Comparison of ENCODE assay signal across 8 cellular contexts in the genomic region with DNA sequence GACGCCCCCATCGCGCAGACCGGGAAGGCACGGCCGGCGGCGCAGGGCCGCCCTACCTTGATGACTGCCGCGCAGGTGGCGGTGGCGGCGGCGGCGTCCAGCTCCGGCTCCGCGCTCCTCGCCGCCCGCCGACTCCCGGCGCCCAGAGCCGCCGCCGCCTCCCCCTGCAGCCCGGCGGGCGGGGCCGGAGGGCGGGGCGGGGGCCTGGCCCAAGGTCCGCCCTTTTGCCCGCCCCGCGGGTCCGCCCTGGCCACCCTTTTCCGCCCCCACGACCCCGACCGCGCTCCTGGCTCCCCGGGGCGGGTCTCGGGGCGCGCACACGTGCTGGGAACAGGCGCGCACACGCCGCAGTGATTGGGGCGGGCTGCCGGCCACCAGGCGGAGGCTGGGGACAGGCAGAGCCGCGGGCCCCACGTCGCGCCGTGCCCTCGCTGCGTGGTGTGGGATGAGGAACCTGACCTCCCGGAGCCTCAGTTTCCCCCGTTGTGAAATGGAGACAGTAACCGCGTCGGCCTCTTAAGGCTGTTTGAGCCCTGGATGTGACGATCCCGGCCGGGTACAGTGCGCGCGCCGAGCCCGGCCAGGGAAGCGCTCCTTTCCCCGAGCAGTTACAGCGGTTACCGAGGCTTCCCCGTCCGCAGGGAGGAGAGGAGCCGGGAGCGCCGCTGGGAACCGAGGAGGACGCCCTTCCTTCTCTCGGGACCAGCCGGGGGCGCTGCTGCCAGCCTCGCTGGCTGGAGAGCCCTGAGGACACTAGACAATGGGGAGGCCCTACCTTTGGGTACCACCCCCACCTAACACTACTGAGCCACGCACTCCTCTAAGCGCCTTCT. TPM values are rescaled to one million over a fixed set of nuclear protein-coding genes. Genes with fewer than 3 reads are reported as not detected.
DNase-seq lines count a peak whose midpoint lies in the region; ATAC-seq, FAIRE-seq and TF ChIP-seq lines count a peak whose summit lies in the region.

A gene with protein sequence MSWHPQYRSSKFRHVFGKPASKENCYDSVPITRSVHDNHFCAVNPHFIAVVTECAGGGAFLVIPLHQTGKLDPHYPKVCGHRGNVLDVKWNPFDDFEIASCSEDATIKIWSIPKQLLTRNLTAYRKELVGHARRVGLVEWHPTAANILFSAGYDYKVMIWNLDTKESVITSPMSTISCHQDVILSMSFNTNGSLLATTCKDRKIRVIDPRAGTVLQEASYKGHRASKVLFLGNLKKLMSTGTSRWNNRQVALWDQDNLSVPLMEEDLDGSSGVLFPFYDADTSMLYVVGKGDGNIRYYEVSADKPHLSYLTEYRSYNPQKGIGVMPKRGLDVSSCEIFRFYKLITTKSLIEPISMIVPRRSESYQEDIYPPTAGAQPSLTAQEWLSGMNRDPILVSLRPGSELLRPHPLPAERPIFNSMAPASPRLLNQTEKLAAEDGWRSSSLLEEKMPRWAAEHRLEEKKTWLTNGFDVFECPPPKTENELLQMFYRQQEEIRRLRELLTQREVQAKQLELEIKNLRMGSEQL (minus strand): TSS at position 135 of the 833 bp plus-strand sequence. CDS start 34,977 bp downstream, outside the sequence.

- H3K9me3 Mint-ChIP-seq in activated T-cell treated with anti-CD3 and anti-CD28 coated beads, Interleukin-2, amount 50 U/mL, for 4 hours, result no peaks in the 10 kb centered on the region

- WGBS in esophagus muscularis mucosa, result 2% methylated on average over 38 of the region's 95 CpGs

- H2AFZ ChIP-seq in OCI-LY1 (ENCODE audit: low read length), result no peak within 1 kb of the TSS

- no peaks in the 10 kb centered on the region for H3K79me2 ChIP-seq in OCI-LY1 (ENCODE audit: insufficient read depth, low read length)

- no peak for TF ChIP-seq POLR2A in esophagus muscularis mucosa (IDR thresholded peaks at IDR 0.05; ENCODE audit: low read depth)

- 0 out of 2 replicates have a peak, but pooled peaks cover 5% of the 10 kb centered on the region for H3F3A ChIP-seq in OCI-LY1 (ENCODE audit: insufficient read depth, low read length)

- peaks cover 7% of the 10 kb centered on the region for H3K4me1 ChIP-seq in OCI-LY1 (ENCODE audit: insufficient read depth, low read length, severe bottlenecking)
- H3K4me1 ChIP-seq in esophagus muscularis mucosa, result peaks cover 10 to 22% (median 16%) of the 10 kb centered on the region in 4 donors
- no peaks in the 10 kb centered on the region for H3K4me1 ChIP-seq in muscle layer of duodenum (ENCODE audit: control insufficient read depth in 1 of 2, insufficient read depth in 2 of 2, low read length in 2 of 2)

- FAIRE-seq in GM19239 (lab: Jason Lieb, UNC), result no peak

- no peaks in the 10 kb centered on the region for H3K27me3 ChIP-seq in OCI-LY1 (ENCODE audit: insufficient read depth, low read length)
- peaks cover 0 to 8% (median 0%) of the 10 kb centered on the region in 4 donors for H3K27me3 ChIP-seq in esophagus muscularis mucosa
- no peaks in the 10 kb centered on the region for H3K27me3 ChIP-seq in muscle layer of duodenum (ENCODE audit: low read depth, low read length)

- no peak for TF ChIP-seq EP300 in esophagus muscularis mucosa (IDR thresholded peaks at IDR 0.05)

- H3K9me2 ChIP-seq in OCI-LY1 (ENCODE audit: low read depth, low read length), result no peaks in the 10 kb centered on the region

- H3K36me3 ChIP-seq in OCI-LY1 (ENCODE audit: insufficient read depth, low read length) (no peaks in the 10 kb centered on the region), esophagus muscularis mucosa (peaks cover 0 to 2% (median 0%) of the 10 kb centered on the region in 4 donors), muscle layer of duodenum (ENCODE audit: control insufficient read depth in 1 of 2, insufficient read depth in 2 of 2, low read length in 2 of 2) (no peaks in the 10 kb centered on the region)

- intact Hi-C loops in esophagus muscularis mucosa (cut with DNase I), result no loop called here

- H3K9me3 ChIP-seq in OCI-LY1 (ENCODE audit: low read length) (no peaks in the 10 kb centered on the region), esophagus muscularis mucosa (no peaks in the 10 kb centered on the region), muscle layer of duodenum (ENCODE audit: control insufficient read depth in 1 of 2, low read length in 2 of 2) (no peaks in the 10 kb centered on the region)

- no peaks in the 10 kb centered on the region for H3K27me3 Mint-ChIP-seq in activated T-cell treated with anti-CD3 and anti-CD28 coated beads, Interleukin-2, amount 50 U/mL, for 4 hours (ENCODE audit: low read depth)

- H3K4me3 ChIP-seq in OCI-LY1 (ENCODE audit: low read depth, low read length, poor library complexity, severe bottlenecking) (peak within 1 kb of the TSS; percentile 75), esophagus muscularis mucosa (peak within 1 kb of the TSS; percentile 71 to 78 (median 74)), muscle layer of duodenum (ENCODE audit: low read depth in 1 of 2, low read length in 2 of 2) (peak within 1 kb of the TSS; percentile 55 to 79)

- H3K9ac ChIP-seq in OCI-LY1 (ENCODE audit: low read length), result peak within 1 kb of the TSS; percentile 71

- H3K27ac ChIP-seq in OCI-LY1 (ENCODE audit: low read depth, low read length, poor library complexity, severe bottlenecking) (no peak within 1 kb of the TSS), esophagus muscularis mucosa (replicated peaks in 1 of 4) (peak within 1 kb of the TSS; percentile 65 to 80 (median 72)), muscle layer of duodenum (ENCODE audit: low read length) (peak within 1 kb of the TSS; percentile 53)

- no peaks in the 10 kb centered on the region for H3K36me3 Mint-ChIP-seq in activated T-cell treated with anti-CD3 and anti-CD28 coated beads, Interleukin-2, amount 50 U/mL, for 4 hours (ENCODE audit: insufficient read depth)

- H3K4me2 ChIP-seq in OCI-LY1 (ENCODE audit: low read length), result peak within 1 kb of the TSS; percentile 90

- peak; percentile 95 for DNase-seq in AG20443 (ENCODE audit: low spot score)
- peak; percentile 54 for DNase-seq in GM19239 (ENCODE audit: insufficient read length, low spot score)
- DNase-seq in HS-5 (ENCODE audit: low read depth), result peak; percentile 22
- DNase-seq in activated T-cell treated with anti-CD3 and anti-CD28 coated beads, Interleukin-2, amount 50 U/mL, for 4 hours, result peak; percentile 62
- no peak for DNase-seq in esophagus muscularis mucosa (ENCODE audit: extremely low spot score)
- peak; percentile 52 for DNase-seq in stimulated activated CD8-positive, alpha-beta memory T cell treated with anti-CD3 and anti-CD28 coated beads, Interleukin-7, amount 100 ng/mL, for 24 hours (ENCODE audit: low read depth)

- no peaks in the 10 kb centered on the region for H4K20me1 ChIP-seq in OCI-LY1 (ENCODE audit: insufficient read depth, low read length)

- H3K4me3 Mint-ChIP-seq in activated T-cell treated with anti-CD3 and anti-CD28 coated beads, Interleukin-2, amount 50 U/mL, for 4 hours, result peak within 1 kb of the TSS; percentile 84

- ATAC-seq in activated T-cell treated with anti-CD3 and anti-CD28 coated beads, Interleukin-2, amount 50 U/mL, for 4 hours, result peak; percentile 80 to 86

- TF ChIP-seq CTCF in OCI-LY1 (IDR thresholded peaks at IDR 0.05; ENCODE audit: low read length) (peak; percentile 46; the same call in 1 of the 2 replicates), esophagus muscularis mucosa (IDR thresholded peaks at IDR 0.05) (peak; percentile 10 to 24 (median 11))

- peaks cover 31% of the 10 kb centered on the region for H3K4me1 Mint-ChIP-seq in activated T-cell treated with anti-CD3 and anti-CD28 coated beads, Interleukin-2, amount 50 U/mL, for 4 hours (ENCODE audit: low read depth)

RNA-seq across cellular contexts. Expression of the gene that starts here (rescaled TPM):
- 1 to 10 TPM; 1.6 to 2.1 (median 1.7) TPM for total RNA-seq in activated T-cell treated with anti-CD3 and anti-CD28 coated beads, Interleukin-2, amount 50 U/mL, for 4 hours
- total RNA-seq in esophagus muscularis mucosa, result 1 to 10 TPM in 3 of 4 donors, under 1 TPM in 1; 0.42 to 2.7 (median 1.9) TPM
